ENCODE assay signal across 1 cellular context in the genomic region with DNA sequence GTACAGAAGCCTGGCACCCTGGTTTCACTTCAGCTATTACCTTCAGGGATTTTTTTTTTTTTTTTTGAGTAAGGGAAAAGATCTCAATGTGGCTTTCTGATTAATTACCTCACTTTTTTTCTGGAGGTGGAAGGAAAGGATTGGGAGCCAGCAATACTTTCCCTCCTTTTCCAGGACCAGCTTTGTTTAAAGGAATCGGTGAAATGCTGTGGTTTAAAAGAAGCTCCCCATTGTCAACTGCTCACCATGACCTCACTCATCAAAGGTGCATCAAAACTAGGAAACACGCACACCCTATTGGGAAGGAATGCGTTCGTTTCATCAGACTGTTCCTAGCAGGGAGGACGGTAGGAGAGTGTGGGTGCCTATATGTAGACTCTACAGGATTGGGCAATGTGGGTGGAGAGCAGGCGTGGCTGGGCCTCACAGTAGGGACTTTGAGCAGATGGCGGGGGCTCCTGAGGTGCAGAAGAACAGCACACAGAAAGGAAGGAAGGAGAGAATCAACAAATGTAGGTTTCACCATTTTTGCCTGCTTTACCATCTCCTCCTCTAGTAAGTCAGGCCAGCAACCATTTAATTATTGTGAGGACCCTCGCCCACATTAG.
TF ChIP-seq lines count a peak whose summit lies in the region.

No MANE protein-coding gene starts in this region.

TF ChIP-seq in HepG2, 621 proteins besides CTCF, POLR2A, EP300 and RAD21 (continued from another document):
- TF ChIP-seq ZSCAN5A (CRISPR knock-in tag; IDR thresholded peaks at IDR 0.05; ENCODE audit: borderline replicate concordance) (no peak), HDAC6 (IDR thresholded peaks at IDR 0.05; ENCODE audit: low read depth, low read length) (no peak), SAP130 (CRISPR knock-in tag; IDR thresholded peaks at IDR 0.05; ENCODE audit: low read depth) (peak; percentile 87), ISL2 (CRISPR knock-in tag; IDR thresholded peaks at IDR 0.05) (0 out of 2 replicates have a peak, but pooled peaks have one; percentile 22), ZNF281 (CRISPR knock-in tag; IDR thresholded peaks at IDR 0.05; ENCODE audit: borderline replicate concordance) (peak; percentile 66; the same call in 1 of the 2 replicates), HNF1B (CRISPR knock-in tag; IDR thresholded peaks at IDR 0.05) (peak; percentile 40; the same call in 1 of the 2 replicates), ZNF878 (CRISPR knock-in tag; IDR thresholded peaks at IDR 0.05) (0 out of 2 replicates have a peak, but pooled peaks have one; percentile 42), XRCC5 (optimal IDR thresholded peaks at IDR 0.05; ENCODE audit: low read length) (peak; percentile 80), ZNF510 (CRISPR knock-in tag; IDR thresholded peaks at IDR 0.05; ENCODE audit: low read depth) (no peak), ZHX2 (IDR thresholded peaks at IDR 0.05; ENCODE audit: low read depth) (no peak; the same call in 1 of the 2 replicates), ZHX2 (CRISPR knock-in tag; IDR thresholded peaks at IDR 0.05; ENCODE audit: borderline replicate concordance) (no peak), ZNF407 (CRISPR knock-in tag; IDR thresholded peaks at IDR 0.05; ENCODE audit: not compliant biosample characterization) (no peak), ZNF724P (CRISPR knock-in tag; IDR thresholded peaks at IDR 0.05; ENCODE audit: borderline replicate concordance) (peak; percentile 80; the same call in 1 of the 2 replicates), NR2C2 (CRISPR knock-in tag; IDR thresholded peaks at IDR 0.05; ENCODE audit: borderline replicate concordance) (peak; percentile 68), KAT7 (CRISPR knock-in tag; IDR thresholded peaks at IDR 0.05; ENCODE audit: borderline replicate concordance) (peak; percentile 62; the same call in 1 of the 2 replicates), NCOA2 (CRISPR knock-in tag; IDR thresholded peaks at IDR 0.05) (peak; percentile 85)
- TF ChIP-seq, protein P1, sequence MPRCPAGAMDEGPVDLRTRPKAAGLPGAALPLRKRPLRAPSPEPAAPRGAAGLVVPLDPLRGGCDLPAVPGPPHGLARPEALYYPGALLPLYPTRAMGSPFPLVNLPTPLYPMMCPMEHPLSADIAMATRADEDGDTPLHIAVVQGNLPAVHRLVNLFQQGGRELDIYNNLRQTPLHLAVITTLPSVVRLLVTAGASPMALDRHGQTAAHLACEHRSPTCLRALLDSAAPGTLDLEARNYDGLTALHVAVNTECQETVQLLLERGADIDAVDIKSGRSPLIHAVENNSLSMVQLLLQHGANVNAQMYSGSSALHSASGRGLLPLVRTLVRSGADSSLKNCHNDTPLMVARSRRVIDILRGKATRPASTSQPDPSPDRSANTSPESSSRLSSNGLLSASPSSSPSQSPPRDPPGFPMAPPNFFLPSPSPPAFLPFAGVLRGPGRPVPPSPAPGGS (CRISPR knock-in tag; IDR thresholded peaks at IDR 0.05) = no peak
